ENCODE assay signal across 12 cellular contexts in genomic region chr1:16158025-16158424, GRCh38. TPM values are rescaled to one million over a fixed set of nuclear protein-coding genes. Genes with fewer than 3 reads are reported as not detected.
DNase-seq lines count a peak whose midpoint lies in the region; ATAC-seq and TF ChIP-seq lines count a peak whose summit lies in the region.
"Had no signal": no experiment of that assay in that cellular context is flagged by ENCODE, and none has a peak within 500 bp of the region (broad histone marks: within the 10 kb centered on the region; RNA-seq: fewer than 3 reads in every experiment).

No MANE protein-coding gene starts in this region.

- H3K36me3 Mint-ChIP-seq in activated CD4-positive, alpha-beta memory T cell treated with anti-CD3 and anti-CD28 coated beads for 36 hours, result no peaks in the 10 kb centered on the region
- H3K36me3 Mint-ChIP-seq in WTC11, result no peaks in the 10 kb centered on the region

- DNase-seq in GM12865 (ENCODE audit: low read depth) (peak; percentile 44), foreskin keratinocyte (no peak), WTC11 (ENCODE audit: low spot score) (no peak), NCI-H2107 (lab: John Stamatoyannopoulos, UW) (no peak), NOMO-1 treated with DMSO at 0.1 percent for 48 hours (lab: John Stamatoyannopoulos, UW; ENCODE audit: unreplicated experiment) (no peak)
- peak; percentile 62 for DNase-seq in activated CD4-positive, alpha-beta memory T cell treated with anti-CD3 and anti-CD28 coated beads for 36 hours
- DNase-seq: dorsolateral prefrontal cortex, glutamatergic neuron, left colon had no signal

- H3K27ac Mint-ChIP-seq in activated CD4-positive, alpha-beta memory T cell treated with anti-CD3 and anti-CD28 coated beads for 36 hours, result no peak overlapping the region
- no peak overlapping the region for H3K27ac Mint-ChIP-seq in WTC11

- no peak overlapping the region for H2AFZ ChIP-seq in ACC112 (ENCODE audit: low read length, unreplicated experiment)

- H3K4me3 ChIP-seq in ACC112 (ENCODE audit: low read depth, low read length) (peak overlapping the region; percentile 93; the same call in 1 of the 2 replicates), GM12865 (ENCODE audit: low read depth, low read length) (no peak overlapping the region)

- no peaks in the 10 kb centered on the region for H3K36me3 ChIP-seq in ACC112 (ENCODE audit: insufficient read depth, low read length)

- H3K27me3 Mint-ChIP-seq in activated CD4-positive, alpha-beta memory T cell treated with anti-CD3 and anti-CD28 coated beads for 36 hours, result peaks cover 3% of the 10 kb centered on the region
- H3K27me3 Mint-ChIP-seq in WTC11 (ENCODE audit: low read depth), result peaks cover 7% of the 10 kb centered on the region; the same call in 1 of the 2 replicates

- H3K9me3 Mint-ChIP-seq in activated CD4-positive, alpha-beta memory T cell treated with anti-CD3 and anti-CD28 coated beads for 36 hours, result no peaks in the 10 kb centered on the region
- H3K9me3 Mint-ChIP-seq in WTC11, result no peaks in the 10 kb centered on the region

- POLR2A ChIA-PET in activated CD4-positive, alpha-beta memory T cell treated with anti-CD3 and anti-CD28 coated beads for 36 hours (lab: Charles Lee), result no interaction called here
- POLR2A ChIA-PET in WTC11 (lab: Charles Lee), result no interaction called here

- H3K4me3 Mint-ChIP-seq in activated CD4-positive, alpha-beta memory T cell treated with anti-CD3 and anti-CD28 coated beads for 36 hours, result no peak overlapping the region
- H3K4me3 Mint-ChIP-seq in WTC11, result no peak overlapping the region

- CTCF ChIA-PET in activated CD4-positive, alpha-beta memory T cell treated with anti-CD3 and anti-CD28 coated beads for 36 hours (lab: Charles Lee), result interaction anchor here (1.2 kb wide), 1 partner anchor 79 kb away, joined by 3 read pairs; no protein-coding TSS in a partner anchor
- CTCF ChIA-PET in WTC11 (lab: Charles Lee), result no interaction called here

- H3K79me2 ChIP-seq in ACC112 (ENCODE audit: control insufficient read depth, insufficient read depth, low read length, unreplicated experiment), result peaks cover 24% of the 10 kb centered on the region

- H3K27ac ChIP-seq in ACC112 (ENCODE audit: low read depth, low read length), result no peak overlapping the region
- H3K27ac ChIP-seq in foreskin keratinocyte, result peak overlapping the region; percentile 78
- H3K27ac ChIP-seq: dorsolateral prefrontal cortex had no signal

- TF ChIP-seq CTCF in GM12865 (IDR thresholded peaks at IDR 0.05; ENCODE audit: insufficient read depth, low read depth, low read length, missing control alignments) (no peak), foreskin keratinocyte (conservative IDR thresholded peaks at IDR 0.05) (no peak), WTC11 (IDR thresholded peaks at IDR 0.05) (no peak)

- H3K27me3 ChIP-seq in ACC112 (ENCODE audit: insufficient read depth, low read length) (no peaks in the 10 kb centered on the region), foreskin keratinocyte (no peaks in the 10 kb centered on the region)

- ATAC-seq in foreskin keratinocyte (no peak), WTC11 (no peak), GM18870 (IDR thresholded peaks at IDR 0.05; ENCODE audit: unreplicated experiment) (no peak)
- ATAC-seq: left colon, Right ventricle myocardium inferior had no signal

- intact Hi-C loops in activated CD4-positive, alpha-beta memory T cell treated with anti-CD3 and anti-CD28 coated beads for 36 hours (cut with micrococcal nuclease), result no loop called here

- H3K4me1 Mint-ChIP-seq in activated CD4-positive, alpha-beta memory T cell treated with anti-CD3 and anti-CD28 coated beads for 36 hours (ENCODE audit: low read depth), result peaks cover 46% of the 10 kb centered on the region
- H3K4me1 Mint-ChIP-seq in WTC11, result peaks cover 37% of the 10 kb centered on the region

- peaks cover 25% of the 10 kb centered on the region for H3K4me1 ChIP-seq in ACC112 (ENCODE audit: control insufficient read depth, insufficient read depth, low read length, unreplicated experiment)
- peaks cover 31% of the 10 kb centered on the region for H3K4me1 ChIP-seq in foreskin keratinocyte

TF ChIP-seq in WTC11, 78 proteins besides CTCF, POLR2A, EP300 and RAD21:
- TF ChIP-seq TEAD1 (CRISPR knock-in tag; IDR thresholded peaks at IDR 0.05) (no peak), ZNF425 (CRISPR knock-in tag; conservative IDR thresholded peaks at IDR 0.05) (no peak), AFF4 (CRISPR knock-in tag; IDR thresholded peaks at IDR 0.05; ENCODE audit: borderline replicate concordance) (no peak), SMAD3 (CRISPR knock-in tag; IDR thresholded peaks at IDR 0.05; ENCODE audit: borderline replicate concordance) (no peak), RELA (CRISPR knock-in tag; IDR thresholded peaks at IDR 0.05; ENCODE audit: borderline replicate concordance) (no peak)
- TF ChIP-seq, protein P1, sequence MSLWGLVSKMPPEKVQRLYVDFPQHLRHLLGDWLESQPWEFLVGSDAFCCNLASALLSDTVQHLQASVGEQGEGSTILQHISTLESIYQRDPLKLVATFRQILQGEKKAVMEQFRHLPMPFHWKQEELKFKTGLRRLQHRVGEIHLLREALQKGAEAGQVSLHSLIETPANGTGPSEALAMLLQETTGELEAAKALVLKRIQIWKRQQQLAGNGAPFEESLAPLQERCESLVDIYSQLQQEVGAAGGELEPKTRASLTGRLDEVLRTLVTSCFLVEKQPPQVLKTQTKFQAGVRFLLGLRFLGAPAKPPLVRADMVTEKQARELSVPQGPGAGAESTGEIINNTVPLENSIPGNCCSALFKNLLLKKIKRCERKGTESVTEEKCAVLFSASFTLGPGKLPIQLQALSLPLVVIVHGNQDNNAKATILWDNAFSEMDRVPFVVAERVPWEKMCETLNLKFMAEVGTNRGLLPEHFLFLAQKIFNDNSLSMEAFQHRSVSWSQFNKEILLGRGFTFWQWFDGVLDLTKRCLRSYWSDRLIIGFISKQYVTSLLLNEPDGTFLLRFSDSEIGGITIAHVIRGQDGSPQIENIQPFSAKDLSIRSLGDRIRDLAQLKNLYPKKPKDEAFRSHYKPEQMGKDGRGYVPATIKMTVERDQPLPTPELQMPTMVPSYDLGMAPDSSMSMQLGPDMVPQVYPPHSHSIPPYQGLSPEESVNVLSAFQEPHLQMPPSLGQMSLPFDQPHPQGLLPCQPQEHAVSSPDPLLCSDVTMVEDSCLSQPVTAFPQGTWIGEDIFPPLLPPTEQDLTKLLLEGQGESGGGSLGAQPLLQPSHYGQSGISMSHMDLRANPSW (CRISPR knock-in tag; conservative IDR thresholded peaks at IDR 0.05; ENCODE audit: low read depth), result no peak

RNA-seq across cellular contexts. Expression of gene EPHA2, which starts 2.2 kb away (rescaled TPM):
- under 1 TPM; 0.22 to 0.33 TPM for total RNA-seq in activated CD4-positive, alpha-beta memory T cell treated with anti-CD3 and anti-CD28 coated beads for 36 hours
- total RNA-seq in foreskin keratinocyte (138 and 139 TPM in 2 replicates), WTC11 (2021) (31.4 to 44.4 TPM (median 31.7 TPM) in 3 replicates)
- 70.5 and 77.6 TPM in 2 replicates for polyA plus RNA-seq in foreskin keratinocyte

RNA-seq across cellular contexts. Expression of gene ARHGEF19, which starts 54.4 kb away (rescaled TPM):
- total RNA-seq in activated CD4-positive, alpha-beta memory T cell treated with anti-CD3 and anti-CD28 coated beads for 36 hours, result 1 to 10 TPM; 7.0 to 7.1 TPM
- total RNA-seq in foreskin keratinocyte (10.7 and 15.3 TPM in 2 replicates), WTC11 (2021) (51.1 to 53.1 TPM (median 52.9 TPM) in 3 replicates)
- 11.1 and 13.9 TPM in 2 replicates for polyA plus RNA-seq in foreskin keratinocyte

Comparison
In these comparisons a context has a peak if more than half of its experiments do, and no peak if none do; other contexts are left out.
1. DNase-seq: peak in GM12865 (single experiment) and activated CD4-positive, alpha-beta memory T cell treated with anti-CD3 and anti-CD28 coated beads for 36 hours (single experiment); none in foreskin keratinocyte (0 of 2), WTC11 (single experiment), NCI-H2107 (single experiment) and NOMO-1 treated with DMSO at 0.1 percent for 48 hours (single experiment).
2. RNA of gene EPHA2, which starts 2.2 kb away (total RNA-seq): 138 to 139 TPM in foreskin keratinocyte and 31.4 to 44.4 TPM in WTC11; 0.22 to 0.33 TPM in activated CD4-positive, alpha-beta memory T cell treated with anti-CD3 and anti-CD28 coated beads for 36 hours; every median in the first group is over 10 times any median in the second.